ENCODE assay signal across 25 cellular contexts in the genomic region with DNA sequence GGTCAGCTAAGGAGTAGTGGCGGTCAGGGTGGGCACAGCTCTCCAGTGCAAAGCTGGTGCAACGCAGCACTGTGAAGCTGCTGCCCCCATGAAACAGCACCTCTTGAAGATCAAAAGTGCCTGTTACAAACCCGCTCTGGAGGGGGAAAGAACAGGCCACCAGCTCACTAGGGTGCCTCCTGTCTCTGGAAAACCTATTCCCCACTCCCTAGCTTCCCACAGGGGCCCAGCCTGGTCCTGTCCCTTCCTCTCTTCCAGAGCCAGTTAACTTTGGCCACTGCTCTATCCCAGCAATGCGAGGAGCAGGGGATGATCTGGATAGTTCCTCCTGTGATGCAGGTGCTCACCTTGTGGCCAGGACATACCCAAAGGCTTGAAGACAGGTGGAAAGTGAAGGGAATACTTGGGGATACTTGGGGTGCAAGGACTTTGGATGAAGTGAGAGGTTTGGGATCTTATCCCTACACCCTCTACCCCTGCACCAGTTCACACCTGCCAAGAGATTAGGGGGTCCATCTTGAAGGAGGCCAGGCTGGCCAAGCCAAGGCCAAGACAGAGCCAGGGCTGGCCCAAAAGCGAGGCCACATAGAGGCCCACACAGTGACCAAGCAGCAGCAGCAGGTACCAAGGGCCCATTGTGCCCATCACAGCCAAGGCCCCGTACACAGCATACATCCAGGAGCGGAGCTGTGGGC. TPM values are rescaled to one million over a fixed set of nuclear protein-coding genes. Genes with fewer than 3 reads are reported as not detected.
DNase-seq lines count a peak whose midpoint lies in the region; ATAC-seq and TF ChIP-seq lines count a peak whose summit lies in the region.
"Had no signal": no experiment of that assay in that cellular context is flagged by ENCODE, and none has a peak within 500 bp of the region (broad histone marks: within the 10 kb centered on the region; RNA-seq: fewer than 3 reads in every experiment).

No MANE protein-coding gene starts in this region.

- peaks cover 32% of the 10 kb centered on the region for H3K4me1 ChIP-seq in psoas muscle
- H3K4me1 ChIP-seq: Peyer's patch had no signal

- peak overlapping the region in 46 of 59 donors; percentile 32 to 100 (median 82) for H3K27ac ChIP-seq in dorsolateral prefrontal cortex
- H3K27ac ChIP-seq in psoas muscle: peak overlapping the region; percentile 100
- H3K27ac ChIP-seq: GM23248, HL-60, Peyer's patch had no signal

- intact Hi-C loops in dorsolateral prefrontal cortex (cut with DNase I): loop anchor here in 1 of 2 donors (5.0 kb wide), 1 partner anchor 96 kb away; a partner anchor contains a TSS
- intact Hi-C loops in psoas muscle (cut with DNase I): no loop called here

- H3K27me3 ChIP-seq in dorsolateral prefrontal cortex (no peaks in the 10 kb centered on the region), psoas muscle (ENCODE audit: insufficient read depth in 3 of 3, low read length in 2 of 3) (no peaks in the 10 kb centered on the region)
- H3K27me3 ChIP-seq: Peyer's patch had no signal

- H3K9me3 Mint-ChIP-seq in activated T-cell treated with anti-CD3 and anti-CD28 coated beads, Interleukin-2, amount 50 U/mL, for 24 hours: no peaks in the 10 kb centered on the region
- no peaks in the 10 kb centered on the region for H3K9me3 Mint-ChIP-seq in activated T-cell treated with anti-CD3 and anti-CD28 coated beads, Interleukin-2, amount 50 U/mL, for 4 hours

- no peak overlapping the region for H3K4me3 Mint-ChIP-seq in activated T-cell treated with anti-CD3 and anti-CD28 coated beads, Interleukin-2, amount 50 U/mL, for 24 hours
- no peak overlapping the region for H3K4me3 Mint-ChIP-seq in activated T-cell treated with anti-CD3 and anti-CD28 coated beads, Interleukin-2, amount 50 U/mL, for 4 hours

- ATAC-seq in activated T-cell treated with anti-CD3 and anti-CD28 coated beads, Interleukin-2, amount 50 U/mL, for 4 hours: no peak
- ATAC-seq in psoas muscle: no peak

- peaks cover 7% of the 10 kb centered on the region for H3K4me1 Mint-ChIP-seq in activated T-cell treated with anti-CD3 and anti-CD28 coated beads, Interleukin-2, amount 50 U/mL, for 24 hours (ENCODE audit: low read depth)
- H3K4me1 Mint-ChIP-seq in activated T-cell treated with anti-CD3 and anti-CD28 coated beads, Interleukin-2, amount 50 U/mL, for 4 hours (ENCODE audit: low read depth): peaks cover 2% of the 10 kb centered on the region

- WGBS in psoas muscle, 3 donors: 79 to 89% (median 85%) methylated on average over 7 of the region's 7 CpGs

- peaks cover 0 to 10% of the 10 kb centered on the region in 2 donors for H3K36me3 ChIP-seq in psoas muscle (ENCODE audit: insufficient read depth in 1 of 2, low read depth in 1 of 2)
- H3K36me3 ChIP-seq: Peyer's patch had no signal

- peaks cover 13% of the 10 kb centered on the region for H3K27me3 Mint-ChIP-seq in activated T-cell treated with anti-CD3 and anti-CD28 coated beads, Interleukin-2, amount 50 U/mL, for 24 hours
- peaks cover 4% of the 10 kb centered on the region for H3K27me3 Mint-ChIP-seq in activated T-cell treated with anti-CD3 and anti-CD28 coated beads, Interleukin-2, amount 50 U/mL, for 4 hours (ENCODE audit: low read depth)

- no peak overlapping the region for H3K27ac Mint-ChIP-seq in activated T-cell treated with anti-CD3 and anti-CD28 coated beads, Interleukin-2, amount 50 U/mL, for 24 hours

- H3K4me3 ChIP-seq in dorsolateral prefrontal cortex (no peak overlapping the region), psoas muscle (peak overlapping the region; percentile 36)
- H3K4me3 ChIP-seq: GM23248, Peyer's patch had no signal

- TF ChIP-seq CTCF in dorsolateral prefrontal cortex (IDR thresholded peaks at IDR 0.05 in 54 of 56, conservative IDR thresholded peaks at IDR 0.05 in 2 of 56; ENCODE audit: low read depth in 1 of 56, partially characterized antibody in 56 of 56): no peak
- TF ChIP-seq CTCF in psoas muscle (IDR thresholded peaks at IDR 0.05): no peak

- no peaks in the 10 kb centered on the region for H3K36me3 Mint-ChIP-seq in activated T-cell treated with anti-CD3 and anti-CD28 coated beads, Interleukin-2, amount 50 U/mL, for 24 hours (ENCODE audit: low read depth)
- no peaks in the 10 kb centered on the region for H3K36me3 Mint-ChIP-seq in activated T-cell treated with anti-CD3 and anti-CD28 coated beads, Interleukin-2, amount 50 U/mL, for 4 hours (ENCODE audit: insufficient read depth)

- no peaks in the 10 kb centered on the region for H3K9me3 ChIP-seq in psoas muscle
- H3K9me3 ChIP-seq: Peyer's patch had no signal

- DNase-seq in activated T-cell treated with anti-CD3 and anti-CD28 coated beads, Interleukin-2, amount 50 U/mL, for 24 hours: peak; percentile 26
- DNase-seq in activated T-cell treated with anti-CD3 and anti-CD28 coated beads, Interleukin-2, amount 50 U/mL, for 4 hours: no peak
- DNase-seq in D341Med (ENCODE audit: low spot score) (peak; percentile 18), dorsolateral prefrontal cortex (no peak), psoas muscle (no peak), SHP77 (lab: John Stamatoyannopoulos, UW) (no peak), NCI-H82 treated with DMSO at 0.1 percent for 48 hours (lab: John Stamatoyannopoulos, UW; ENCODE audit: unreplicated experiment) (no peak), NCI-H226 (no peak)
- DNase-seq: DMS153, GF-D8, GM23248, HCEC 1CT, IMR-90, Karpas-422, NCI-H1436, NCI-H2029, NCI-H2171, NCI-H446, NCI-H526 treated with DMSO at 0.1 percent for 48 hours had no signal

RNA-seq across cellular contexts. Expression of a gene that starts 4.2 kb away (rescaled TPM):
- not detected for total RNA-seq in activated T-cell treated with anti-CD3 and anti-CD28 coated beads, Interleukin-2, amount 50 U/mL, for 4 hours
- 100 to 1,000 TPM in 90 of 120 experiments, 10 to 100 TPM in 30; 39.4 to 400 (median 145) TPM for total RNA-seq in dorsolateral prefrontal cortex
- 100 to 1,000 TPM; 157 to 276 (median 212) TPM for total RNA-seq in psoas muscle
- polyA plus RNA-seq in psoas muscle: 100 to 1,000 TPM in 1 of 3 donors, 10 to 100 TPM in 2; 37.0 to 188 (median 50.4) TPM
- total RNA-seq: Daoy, GM23248, HT1080, IMR-90, MCF 10A had no signal
- polyA plus RNA-seq: AG04450, GM23248, IMR-90 had no signal

RNA-seq across cellular contexts. Expression of a gene that starts 13.0 kb away (rescaled TPM):
- total RNA-seq in activated T-cell treated with anti-CD3 and anti-CD28 coated beads, Interleukin-2, amount 50 U/mL, for 4 hours: not detected
- total RNA-seq in dorsolateral prefrontal cortex (under 1 TPM in 16 of 120 experiments, not detected in 104; 0.16 to 0.51 (median 0.24) TPM), psoas muscle (100 to 1,000 TPM; 241 to 923 (median 381) TPM)
- polyA plus RNA-seq in psoas muscle: 100 to 1,000 TPM; 306 to 822 (median 392) TPM
- total RNA-seq: Daoy, GM23248, HT1080, IMR-90, MCF 10A, Peyer's patch had no signal
- polyA plus RNA-seq: AG04450, GM23248, IMR-90 had no signal

RNA-seq across cellular contexts. Expression of a gene that starts 44.9 kb away (rescaled TPM):
- total RNA-seq in activated T-cell treated with anti-CD3 and anti-CD28 coated beads, Interleukin-2, amount 50 U/mL, for 4 hours: under 1 TPM; 0.26 to 0.79 (median 0.56) TPM
- 100 to 1,000 TPM in 3 of 120 experiments, 10 to 100 TPM in 117; 45.2 to 122 (median 62.1) TPM for total RNA-seq in dorsolateral prefrontal cortex
- 100 to 1,000 TPM in 2 of 4 donors, 10 to 100 TPM in 2; 87.2 to 151 (median 110) TPM for total RNA-seq in psoas muscle
- 10 to 100 TPM; 41.6 to 90.3 (median 72.6) TPM for polyA plus RNA-seq in psoas muscle

Comparison
In these comparisons a context has a peak if more than half of its experiments do, and no peak if none do; other contexts are left out.
1. DNase-seq: peak in activated T-cell treated with anti-CD3 and anti-CD28 coated beads, Interleukin-2, amount 50 U/mL, for 24 hours (single experiment) and D341Med (single experiment); none in activated T-cell treated with anti-CD3 and anti-CD28 coated beads, Interleukin-2, amount 50 U/mL, for 4 hours (single experiment), dorsolateral prefrontal cortex (0 of 10), psoas muscle (0 of 2), SHP77 (0 of 2), NCI-H82 treated with DMSO at 0.1 percent for 48 hours (single experiment) and NCI-H226 (single experiment).
2. RNA of a gene that starts 4.2 kb away (total RNA-seq): 157 to 276 TPM in psoas muscle and 39.4 to 400 TPM in dorsolateral prefrontal cortex; not detected in activated T-cell treated with anti-CD3 and anti-CD28 coated beads, Interleukin-2, amount 50 U/mL, for 4 hours; every median in the first group is over 10 times any median in the second.
3. RNA of a gene that starts 13.0 kb away (total RNA-seq): 241 to 923 TPM in psoas muscle; 0.16 to 0.51 TPM in dorsolateral prefrontal cortex and not detected in activated T-cell treated with anti-CD3 and anti-CD28 coated beads, Interleukin-2, amount 50 U/mL, for 4 hours; every median in the first group is over 100 times any median in the second.
4. RNA of a gene that starts 44.9 kb away (total RNA-seq): 87.2 to 151 TPM in psoas muscle and 45.2 to 122 TPM in dorsolateral prefrontal cortex; 0.26 to 0.79 TPM in activated T-cell treated with anti-CD3 and anti-CD28 coated beads, Interleukin-2, amount 50 U/mL, for 4 hours; every median in the first group is over 10 times any median in the second.